ENCODE assay signal across 19 cellular contexts in the genomic region with DNA sequence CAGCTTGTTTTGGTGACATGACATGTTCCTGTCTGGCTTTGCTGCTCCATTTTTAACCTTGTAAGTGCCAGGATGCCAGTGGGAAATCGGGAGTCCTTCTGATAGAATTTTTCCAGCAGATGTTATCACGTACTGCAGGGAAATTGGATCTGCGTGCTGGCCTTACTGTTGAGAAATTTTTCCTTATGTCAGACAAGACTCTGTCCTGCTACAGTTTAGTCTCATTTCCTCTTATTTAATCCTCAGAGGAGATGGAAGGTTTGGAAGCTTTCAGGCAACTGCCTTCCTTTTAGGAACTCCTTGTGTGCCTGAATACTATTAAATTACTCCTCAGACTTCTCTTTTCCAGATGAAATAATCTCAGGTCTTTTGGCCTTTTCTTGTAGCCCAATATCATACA.
DNase-seq lines count a peak whose midpoint lies in the region; ATAC-seq and TF ChIP-seq lines count a peak whose summit lies in the region.
"Had no signal": no experiment of that assay in that cellular context is flagged by ENCODE, and none has a peak within 500 bp of the region (broad histone marks: within the 10 kb centered on the region; RNA-seq: fewer than 3 reads in every experiment).

No MANE protein-coding gene starts in this region.

- POLR2A ChIA-PET in activated CD8-positive, alpha-beta T cell treated with anti-CD3 and anti-CD28 coated beads, Interleukin-2, amount 10 ng/mL, durations not matched to agents 7 days and 5 days (lab: Charles Lee), result no interaction called here

- H3K9me3 Mint-ChIP-seq in nephron progenitor cell, result no peaks in the 10 kb centered on the region
- no peaks in the 10 kb centered on the region for H3K9me3 Mint-ChIP-seq in activated CD8-positive, alpha-beta T cell treated with anti-CD3 and anti-CD28 coated beads, Interleukin-2, amount 10 ng/mL, durations not matched to agents 7 days and 5 days (ENCODE audit: insufficient read depth)

- peaks cover 39% of the 10 kb centered on the region for H3K4me1 Mint-ChIP-seq in nephron progenitor cell
- no peaks in the 10 kb centered on the region for H3K4me1 Mint-ChIP-seq in activated CD8-positive, alpha-beta T cell treated with anti-CD3 and anti-CD28 coated beads, Interleukin-2, amount 10 ng/mL, durations not matched to agents 7 days and 5 days (ENCODE audit: low read depth)

- no peak overlapping the region for H3K4me3 Mint-ChIP-seq in nephron progenitor cell
- H3K4me3 Mint-ChIP-seq in activated CD8-positive, alpha-beta T cell treated with anti-CD3 and anti-CD28 coated beads, Interleukin-2, amount 10 ng/mL, durations not matched to agents 7 days and 5 days, result no peak overlapping the region

- peaks cover 74% of the 10 kb centered on the region for H3K36me3 Mint-ChIP-seq in nephron progenitor cell (ENCODE audit: low read depth)
- no peaks in the 10 kb centered on the region for H3K36me3 Mint-ChIP-seq in activated CD8-positive, alpha-beta T cell treated with anti-CD3 and anti-CD28 coated beads, Interleukin-2, amount 10 ng/mL, durations not matched to agents 7 days and 5 days (ENCODE audit: low read depth)

- no peak for TF ChIP-seq POLR2A in vagina (IDR thresholded peaks at IDR 0.05)

- H3K27ac Mint-ChIP-seq in nephron progenitor cell, result peak overlapping the region; percentile 87
- no peak overlapping the region for H3K27ac Mint-ChIP-seq in activated CD8-positive, alpha-beta T cell treated with anti-CD3 and anti-CD28 coated beads, Interleukin-2, amount 10 ng/mL, durations not matched to agents 7 days and 5 days

- no peaks in the 10 kb centered on the region for H3K9me3 ChIP-seq in vagina
- H3K9me3 ChIP-seq: BLaER1 had no signal

- H3K4me3 ChIP-seq in vagina, result no peak overlapping the region
- H3K4me3 ChIP-seq: BLaER1, K562, SK-N-MC had no signal

- H3K27me3 Mint-ChIP-seq in nephron progenitor cell (ENCODE audit: low read depth, poor library complexity), result no peaks in the 10 kb centered on the region
- H3K27me3 Mint-ChIP-seq in activated CD8-positive, alpha-beta T cell treated with anti-CD3 and anti-CD28 coated beads, Interleukin-2, amount 10 ng/mL, durations not matched to agents 7 days and 5 days (ENCODE audit: low read depth), result no peaks in the 10 kb centered on the region

- intact Hi-C loops in Right ventricle myocardium inferior (cut with DNase I), result no loop called here
- intact Hi-C loops in vagina (cut with DNase I), result no loop called here

- H3K27ac ChIP-seq in vagina, result peak overlapping the region; percentile 49
- H3K27ac ChIP-seq: 22Rv1, BLaER1, epithelial cell of prostate, HL-60, SK-N-MC had no signal

- H3K27me3 ChIP-seq in vagina, result no peaks in the 10 kb centered on the region
- H3K27me3 ChIP-seq: BLaER1 had no signal

- ATAC-seq in Right ventricle myocardium inferior (peak; percentile 70), HG02981 (IDR thresholded peaks at IDR 0.05; ENCODE audit: unreplicated experiment) (no peak)
- ATAC-seq in activated CD8-positive, alpha-beta T cell treated with anti-CD3 and anti-CD28 coated beads, Interleukin-2, amount 10 ng/mL, durations not matched to agents 7 days and 5 days, result no peak
- ATAC-seq: K562 had no signal

- peaks cover 37% of the 10 kb centered on the region for H3K4me1 ChIP-seq in vagina
- H3K4me1 ChIP-seq: BLaER1 had no signal

- no peak for TF ChIP-seq CTCF in nephron progenitor cell (IDR thresholded peaks at IDR 0.05)
- TF ChIP-seq CTCF in vagina (IDR thresholded peaks at IDR 0.05), result no peak

- peaks cover 0 to 37% of the 10 kb centered on the region in 2 donors for H3K36me3 ChIP-seq in vagina

- CTCF ChIA-PET in activated CD8-positive, alpha-beta T cell treated with anti-CD3 and anti-CD28 coated beads, Interleukin-2, amount 10 ng/mL, durations not matched to agents 7 days and 5 days (lab: Charles Lee), result no interaction called here

- peak; percentile 1 for DNase-seq in DMS 273 (lab: John Stamatoyannopoulos, UW; ENCODE audit: unreplicated experiment)
- no peak for DNase-seq in DMS 273 treated with DMSO at 0.1 percent for 48 hours (lab: John Stamatoyannopoulos, UW)
- no peak for DNase-seq in Right ventricle myocardium inferior (ENCODE audit: missing footprints)
- no peak for DNase-seq in nephron progenitor cell
- DNase-seq in vagina (ENCODE audit: extremely low spot score in 2 of 2), result no peak
- no peak for DNase-seq in amygdala (lab: John Stamatoyannopoulos, UW)
- no peak for DNase-seq in activated CD8-positive, alpha-beta T cell treated with anti-CD3 and anti-CD28 coated beads, Interleukin-2, amount 10 ng/mL, durations not matched to agents 7 days and 5 days
- DNase-seq: activated CD4-positive, alpha-beta T cell treated with anti-CD3 and anti-CD28 coated beads, Interleukin-2, amount 50 U/mL, for 4 hours; activated T-cell treated with anti-CD3 and anti-CD28 coated beads, Interleukin-2, amount 50 U/mL, for 48 hours; DMS79; hippocampal formation; NCI-H446 treated with DMSO at 0.1 percent for 48 hours had no signal
